In genomic region chr6:169920359-169921020, GRCh38 we compare ENCODE assay signal across 27 cellular contexts.
"Had no signal": no experiment of that assay in that cellular context is flagged by ENCODE, and none has a peak within 500 bp of the region (broad histone marks: within the 10 kb centered on the region; RNA-seq: fewer than 3 reads in every experiment).

No MANE protein-coding gene starts in this region.

- H3K36me3 ChIP-seq: heart left ventricle, neutrophil, ovary, right atrium auricular region, tibial nerve, uterus had no signal

- H3K27ac ChIP-seq: heart left ventricle, hepatocyte, neutrophil, ovary, right atrium auricular region, tibial nerve, uterus had no signal

- H3K9me3 Mint-ChIP-seq: nephron; stimulated activated memory B cell treated with anti-CD40 and anti-IgM and Interleukin-4, amounts not matched to agents 10 μg/mL and 1 μg/mL and 100 μg/mL, for 72 hours; stimulated activated naive CD8-positive, alpha-beta T cell treated with anti-CD3 and anti-CD28 coated beads, Interleukin-15, amount 100 ng/mL, for 72 hours; type B pancreatic cell had no signal

- H3K9me3 ChIP-seq: heart left ventricle, mucosa of descending colon, neutrophil, ovary, right atrium auricular region, tibial nerve, uterus had no signal

- H3K4me1 Mint-ChIP-seq: stimulated activated memory B cell treated with anti-CD40 and anti-IgM and Interleukin-4, amounts not matched to agents 10 μg/mL and 1 μg/mL and 100 μg/mL, for 72 hours had no signal

- H2AFZ ChIP-seq: hepatocyte had no signal

- H3K27me3 ChIP-seq: hepatocyte, ovary, right atrium auricular region, uterus had no signal

- H3K4me2 ChIP-seq: hepatocyte, smooth muscle cell had no signal

- H3K36me3 Mint-ChIP-seq: naive thymus-derived CD8-positive, alpha-beta T cell; stimulated activated memory B cell treated with anti-CD40 and anti-IgM and Interleukin-4, amounts not matched to agents 10 μg/mL and 1 μg/mL and 100 μg/mL, for 72 hours; type B pancreatic cell had no signal

- H3K4me3 ChIP-seq: heart left ventricle, hepatocyte, lung, mucosa of descending colon, ovary, right atrium auricular region, smooth muscle cell, tibial nerve, uterus had no signal

- ATAC-seq: heart left ventricle; left ventricle myocardium superior; mucosa of descending colon; naive thymus-derived CD8-positive, alpha-beta T cell; sciatic nerve; stimulated activated memory B cell treated with anti-CD40 and anti-IgM and Interleukin-4, amounts not matched to agents 10 μg/mL and 1 μg/mL and 100 μg/mL, for 72 hours; stimulated activated naive CD8-positive, alpha-beta T cell treated with anti-CD3 and anti-CD28 coated beads, Interleukin-15, amount 100 ng/mL, for 72 hours had no signal

- DNase-seq: heart left ventricle; left ventricle myocardium superior; mesendoderm; midbrain; mucosa of descending colon; naive thymus-derived CD8-positive, alpha-beta T cell; occipital lobe; ovary; stimulated activated CD4-positive, alpha-beta T cell treated with anti-CD3 and anti-CD28 coated beads, Interleukin-1b, Interleukin-23, amount 100 ng/mL, for 48 hours; stimulated activated CD4-positive, alpha-beta T cell treated with anti-CD3 and anti-CD28 coated beads, Interleukin-2, amount 100 ng/mL, for 48 hours; stimulated activated CD4-positive, alpha-beta T cell treated with anti-CD3 and anti-CD28 coated beads, Interleukin-4, amount 100 ng/mL, for 4 hours; stimulated activated CD8-positive, alpha-beta memory T cell treated with anti-CD3 and anti-CD28 coated beads, Interleukin-4, amount 100 ng/mL, for 48 hours; stimulated activated naive CD8-positive, alpha-beta T cell treated with anti-CD3 and anti-CD28 coated beads, Interleukin-15, amount 100 ng/mL, for 72 hours; substantia nigra; uterus had no signal

- H3K79me2 ChIP-seq: hepatocyte had no signal

- H3K4me3 Mint-ChIP-seq: naive thymus-derived CD8-positive, alpha-beta T cell; nephron; neural crest cell; stimulated activated memory B cell treated with anti-CD40 and anti-IgM and Interleukin-4, amounts not matched to agents 10 μg/mL and 1 μg/mL and 100 μg/mL, for 72 hours; stimulated activated naive CD8-positive, alpha-beta T cell treated with anti-CD3 and anti-CD28 coated beads, Interleukin-15, amount 100 ng/mL, for 72 hours; type B pancreatic cell had no signal

- H3K27ac Mint-ChIP-seq: naive thymus-derived CD8-positive, alpha-beta T cell; nephron; progenitor cell of endocrine pancreas; stimulated activated memory B cell treated with anti-CD40 and anti-IgM and Interleukin-4, amounts not matched to agents 10 μg/mL and 1 μg/mL and 100 μg/mL, for 72 hours; stimulated activated naive CD8-positive, alpha-beta T cell treated with anti-CD3 and anti-CD28 coated beads, Interleukin-15, amount 100 ng/mL, for 72 hours; type B pancreatic cell had no signal

- H3K27me3 Mint-ChIP-seq: progenitor cell of endocrine pancreas; stimulated activated naive CD8-positive, alpha-beta T cell treated with anti-CD3 and anti-CD28 coated beads, Interleukin-15, amount 100 ng/mL, for 72 hours; type B pancreatic cell had no signal

- H3K4me1 ChIP-seq: right atrium auricular region, tibial nerve, uterus had no signal
